Comparison of ENCODE assay signal across 22 cellular contexts in genomic region chr17:79627766-79628690, GRCh38. TPM values are rescaled to one million over a fixed set of nuclear protein-coding genes. Genes with fewer than 3 reads are reported as not detected.
DNase-seq lines count a peak whose midpoint lies in the region; ATAC-seq and TF ChIP-seq lines count a peak whose summit lies in the region.
"Had no signal": no experiment of that assay in that cellular context is flagged by ENCODE, and none has a peak within 500 bp of the region (broad histone marks: within the 10 kb centered on the region; RNA-seq: fewer than 3 reads in every experiment).

No MANE protein-coding gene starts in this region.

- WGBS in mesendoderm (ENCODE audit: extremely low coverage, insufficient coverage, low lambda C conversion rate) = no CpG with 5 or more reads among the region's 20 CpGs

- H4K5ac ChIP-seq in mesendoderm (ENCODE audit: low read length) = no peak overlapping the region

- no peak overlapping the region for H2BK120ac ChIP-seq in mesendoderm (ENCODE audit: low read depth, low read length)

- H2AK5ac ChIP-seq in mesendoderm (ENCODE audit: low read length) = no peak overlapping the region

- H3K9ac ChIP-seq in mesendoderm (ENCODE audit: low read length) = no peak overlapping the region

- no peak for TF ChIP-seq CTCF in coronary artery (IDR thresholded peaks at IDR 0.05)
- TF ChIP-seq CTCF in natural killer cell (IDR thresholded peaks at IDR 0.05) = no peak
- no peak for TF ChIP-seq CTCF in upper lobe of right lung (IDR thresholded peaks at IDR 0.05)
- no peak for TF ChIP-seq CTCF in GM20000 (IDR thresholded peaks at IDR 0.05; ENCODE audit: extremely low read depth, missing control alignments)

- no peak overlapping the region for H3K23ac ChIP-seq in mesendoderm (ENCODE audit: low read length)

- H3K36me3 Mint-ChIP-seq in activated T-cell treated with anti-CD3 and anti-CD28 coated beads, Interleukin-2, amount 50 U/mL, for 24 hours (ENCODE audit: low read depth) = no peaks in the 10 kb centered on the region
- no peaks in the 10 kb centered on the region for H3K36me3 Mint-ChIP-seq in natural killer cell

- no peak overlapping the region for H2BK15ac ChIP-seq in mesendoderm (replicated peaks; ENCODE audit: low read depth)

- H3K27ac ChIP-seq in coronary artery (no peak overlapping the region), upper lobe of right lung (no peak overlapping the region), mesendoderm (ENCODE audit: low read depth, low read length) (no peak overlapping the region)
- H3K27ac ChIP-seq: breast epithelium, SK-N-MC, thoracic aorta had no signal

- H2BK5ac ChIP-seq in mesendoderm (ENCODE audit: low read length) = no peak overlapping the region

- H4K8ac ChIP-seq in mesendoderm (ENCODE audit: low read depth, low read length) = no peak overlapping the region

- no peaks in the 10 kb centered on the region for H3K4me1 Mint-ChIP-seq in activated T-cell treated with anti-CD3 and anti-CD28 coated beads, Interleukin-2, amount 50 U/mL, for 24 hours (ENCODE audit: low read depth)
- H3K4me1 Mint-ChIP-seq in natural killer cell = no peaks in the 10 kb centered on the region
- H3K4me1 Mint-ChIP-seq: nephron had no signal

- no peaks in the 10 kb centered on the region for H3K9me3 Mint-ChIP-seq in activated T-cell treated with anti-CD3 and anti-CD28 coated beads, Interleukin-2, amount 50 U/mL, for 24 hours
- no peaks in the 10 kb centered on the region for H3K9me3 Mint-ChIP-seq in natural killer cell
- H3K9me3 Mint-ChIP-seq: nephron had no signal

- H3K4me1 ChIP-seq in upper lobe of right lung (no peaks in the 10 kb centered on the region), mesendoderm (ENCODE audit: control insufficient read depth, low read depth, low read length) (no peaks in the 10 kb centered on the region)
- H3K4me1 ChIP-seq: breast epithelium had no signal

- peak; percentile 13 for DNase-seq in activated T-cell treated with anti-CD3 and anti-CD28 coated beads, Interleukin-2, amount 50 U/mL, for 24 hours
- DNase-seq in activated T-cell treated with anti-CD3 and anti-CD28 coated beads, Interleukin-2, amount 50 U/mL, for 1 hour = no peak
- DNase-seq in coronary artery (ENCODE audit: low spot score) (peak; percentile 60), natural killer cell (peak; percentile 8), upper lobe of right lung (peak; percentile 44), GM20000 (ENCODE audit: low spot score) (no peak), mesendoderm (no peak)
- DNase-seq: ACHN; activated naive CD4-positive, alpha-beta T cell; effector CD4-positive, alpha-beta T cell; MG63; NCI-H187; NCI-H510A treated with DMSO at 0.1 percent for 48 hours; OCI-M1 had no signal

- ATAC-seq in natural killer cell (no peak), upper lobe of right lung (no peak), HG03139 (IDR thresholded peaks at IDR 0.05; ENCODE audit: unreplicated experiment) (no peak)
- ATAC-seq: right cardiac atrium had no signal

- H3K4ac ChIP-seq in mesendoderm (ENCODE audit: low read depth, low read length) = no peak overlapping the region

- intact Hi-C loops in natural killer cell (cut with micrococcal nuclease) (no loop called here), upper lobe of right lung (cut with DNase I) (no loop called here)

- H3K79me2 ChIP-seq in mesendoderm (ENCODE audit: control insufficient read depth, insufficient read depth, low read length) = no peaks in the 10 kb centered on the region

- H3K56ac ChIP-seq in mesendoderm (ENCODE audit: low read length) = no peak overlapping the region

- H3K18ac ChIP-seq in mesendoderm (ENCODE audit: low read length) = no peak overlapping the region

- H3K9me3 ChIP-seq in upper lobe of right lung = no peaks in the 10 kb centered on the region
- H3K9me3 ChIP-seq: breast epithelium, MG63, thoracic aorta had no signal

- H3K27ac Mint-ChIP-seq in activated T-cell treated with anti-CD3 and anti-CD28 coated beads, Interleukin-2, amount 50 U/mL, for 24 hours = no peak overlapping the region
- H3K27ac Mint-ChIP-seq in natural killer cell = no peak overlapping the region
- H3K27ac Mint-ChIP-seq: nephron had no signal

- H3K27me3 ChIP-seq in upper lobe of right lung (peaks cover 11% of the 10 kb centered on the region), mesendoderm (ENCODE audit: insufficient read depth, low read length, poor library complexity) (no peaks in the 10 kb centered on the region)

- peaks cover 48% of the 10 kb centered on the region for H3K27me3 Mint-ChIP-seq in activated T-cell treated with anti-CD3 and anti-CD28 coated beads, Interleukin-2, amount 50 U/mL, for 24 hours
- peaks cover 2 to 10% of the 10 kb centered on the region in 2 donors for H3K27me3 Mint-ChIP-seq in natural killer cell (ENCODE audit: low read depth in 2 of 2)

- no peaks in the 10 kb centered on the region for H3K79me1 ChIP-seq in mesendoderm (ENCODE audit: low read length)

- no peak overlapping the region for H3K4me3 Mint-ChIP-seq in activated T-cell treated with anti-CD3 and anti-CD28 coated beads, Interleukin-2, amount 50 U/mL, for 24 hours
- H3K4me3 Mint-ChIP-seq in natural killer cell = no peak overlapping the region
- H3K4me3 Mint-ChIP-seq: nephron had no signal

- H3K36me3 ChIP-seq in upper lobe of right lung (no peaks in the 10 kb centered on the region), mesendoderm (ENCODE audit: control insufficient read depth, insufficient read depth, low read length) (no peaks in the 10 kb centered on the region)
- H3K36me3 ChIP-seq: breast epithelium, MG63, thoracic aorta had no signal

- H3K4me3 ChIP-seq in coronary artery = no peak overlapping the region
- no peak overlapping the region for H3K4me3 ChIP-seq in upper lobe of right lung
- no peak overlapping the region for H3K4me3 ChIP-seq in mesendoderm (ENCODE audit: low read length)
- H3K4me3 ChIP-seq: breast epithelium, lung, MG63, SK-N-MC, thoracic aorta had no signal

- no peak overlapping the region for H3K4me2 ChIP-seq in mesendoderm (ENCODE audit: low read length)

RNA-seq across cellular contexts. Expression of gene RBFOX3, which starts 17.2 kb away (rescaled TPM):
- 10 to 100 TPM in 1 of 3 donors, 1 to 10 TPM in 2; 3.0 to 17.2 (median 4.9) TPM for total RNA-seq in natural killer cell
- not detected for total RNA-seq in upper lobe of right lung
- 16.5 TPM for polyA plus RNA-seq in mesendoderm (2013, experiment 1 of 2)
- polyA plus RNA-seq in mesendoderm (2013, experiment 2 of 2) = 13.9 TPM
- total RNA-seq: activated CD8-positive, alpha-beta memory T cell treated with anti-CD3 and anti-CD28 coated beads for 36 hours; breast epithelium; right cardiac atrium; thoracic aorta had no signal

Comparison
In these comparisons a context has a peak if more than half of its experiments do, and no peak if none do; other contexts are left out.
1. DNase-seq: peak in activated T-cell treated with anti-CD3 and anti-CD28 coated beads, Interleukin-2, amount 50 U/mL, for 24 hours (single experiment), coronary artery (single experiment), natural killer cell (single experiment) and upper lobe of right lung (single experiment); none in activated T-cell treated with anti-CD3 and anti-CD28 coated beads, Interleukin-2, amount 50 U/mL, for 1 hour (single experiment), GM20000 (single experiment) and mesendoderm (single experiment).